In genomic region chr2:1011018-1011405, GRCh38 we compare ENCODE assay signal across 14 cellular contexts.
DNase-seq lines count a peak whose midpoint lies in the region; ATAC-seq, FAIRE-seq and TF ChIP-seq lines count a peak whose summit lies in the region.
"Had no signal": no experiment of that assay in that cellular context is flagged by ENCODE, and none has a peak within 500 bp of the region (broad histone marks: within the 10 kb centered on the region; RNA-seq: fewer than 3 reads in every experiment).

No MANE protein-coding gene starts in this region.

- no peak for TF ChIP-seq POLR2A in GM12892 (IDR thresholded peaks at IDR 0.05; ENCODE audit: low read depth, low read length)

- H4K20me1 ChIP-seq in Karpas-422 (ENCODE audit: insufficient read depth, low read depth, low read length) = no peaks in the 10 kb centered on the region

- no peak overlapping the region for H3K4me3 Mint-ChIP-seq in endodermal cell
- H3K4me3 Mint-ChIP-seq: CD4-positive, alpha-beta memory T cell; H9 had no signal

- no peak overlapping the region for H3K4me3 ChIP-seq in cardiac muscle cell
- H3K4me3 ChIP-seq in Karpas-422 (ENCODE audit: low read length) = no peak overlapping the region
- no peak overlapping the region for H3K4me3 ChIP-seq in endodermal cell (ENCODE audit: low read length)

- DNase-seq in cardiac muscle cell (ENCODE audit: low read depth in 1 of 2, low spot score in 1 of 2) (no peak), left ventricle myocardium superior (no peak), Karpas-422 (peak; percentile 74), endodermal cell (no peak), SIG-M5 (lab: John Stamatoyannopoulos, UW) (no peak), GM12892 (ENCODE audit: insufficient read length) (no peak)
- DNase-seq: CD4-positive, alpha-beta memory T cell; H9; NCI-H1694; NCI-H524 treated with DMSO at 0.1 percent for 48 hours; PC-3 had no signal

- H3K27ac ChIP-seq in cardiac muscle cell (peak overlapping the region; percentile 94), Karpas-422 (ENCODE audit: low read length) (peak overlapping the region; percentile 78), endodermal cell (ENCODE audit: low read depth, low read length) (peak overlapping the region; percentile 84)

- no peaks in the 10 kb centered on the region for H3K27me3 ChIP-seq in cardiac muscle cell
- no peaks in the 10 kb centered on the region for H3K27me3 ChIP-seq in Karpas-422 (ENCODE audit: low read length)
- H3K27me3 ChIP-seq in endodermal cell (ENCODE audit: control insufficient read depth, insufficient read depth, low read length, poor library complexity, severe bottlenecking) = no peaks in the 10 kb centered on the region

- H3K9me3 ChIP-seq in cardiac muscle cell (ENCODE audit: low read depth) (no peaks in the 10 kb centered on the region), Karpas-422 (ENCODE audit: low read length) (no peaks in the 10 kb centered on the region), endodermal cell (ENCODE audit: control insufficient read depth, low read length) (no peaks in the 10 kb centered on the region)

- H3K9ac ChIP-seq in Karpas-422 (ENCODE audit: low read length) = peak overlapping the region; percentile 21; the same call in 1 of the 2 replicates
- H3K9ac ChIP-seq in endodermal cell (ENCODE audit: extremely low read depth, low read length, poor library complexity, severe bottlenecking) = no peak overlapping the region

- no peaks in the 10 kb centered on the region for H3K79me2 ChIP-seq in Karpas-422 (ENCODE audit: low read length)

- peak overlapping the region; percentile 60; the same call in 1 of the 2 replicates for H2AFZ ChIP-seq in Karpas-422 (ENCODE audit: low read length)

- WGBS in endodermal cell (ENCODE audit: insufficient coverage in 1 of 2, insufficient read length in 1 of 2), 2 experiments = 82 to 100% methylated on average over 1 to 5 of the region's 5 CpGs

- no peaks in the 10 kb centered on the region for H3K9me3 Mint-ChIP-seq in endodermal cell
- H3K9me3 Mint-ChIP-seq: CD4-positive, alpha-beta memory T cell; H9 had no signal

- ATAC-seq in left ventricle myocardium superior (no peak), HG03571 (IDR thresholded peaks at IDR 0.05; ENCODE audit: unreplicated experiment) (no peak)
- ATAC-seq: PC-3 had no signal

- H3K9me2 ChIP-seq in Karpas-422 (replicated peaks; ENCODE audit: insufficient read depth, low read length) = no peaks in the 10 kb centered on the region

- no peaks in the 10 kb centered on the region for H3K36me3 ChIP-seq in cardiac muscle cell
- no peaks in the 10 kb centered on the region for H3K36me3 ChIP-seq in Karpas-422 (ENCODE audit: insufficient read depth, low read length)
- no peaks in the 10 kb centered on the region for H3K36me3 ChIP-seq in endodermal cell (ENCODE audit: control insufficient read depth, insufficient read depth, low read length)

- H3K4me1 ChIP-seq in cardiac muscle cell (ENCODE audit: low read depth) = peaks cover 24% of the 10 kb centered on the region
- peaks cover 28% of the 10 kb centered on the region for H3K4me1 ChIP-seq in Karpas-422 (ENCODE audit: low read length)
- H3K4me1 ChIP-seq in endodermal cell (ENCODE audit: control insufficient read depth, insufficient read depth, low read length) = no peaks in the 10 kb centered on the region

- TF ChIP-seq CTCF in cardiac muscle cell (IDR thresholded peaks at IDR 0.05; ENCODE audit: low read depth, low read length) (no peak), endodermal cell (conservative IDR thresholded peaks at IDR 0.05) (no peak)

- H3K36me3 Mint-ChIP-seq in endodermal cell (ENCODE audit: low read depth) = no peaks in the 10 kb centered on the region
- H3K36me3 Mint-ChIP-seq: CD4-positive, alpha-beta memory T cell had no signal

- H3K4me1 Mint-ChIP-seq in endodermal cell = no peaks in the 10 kb centered on the region

- intact Hi-C loops in left ventricle myocardium superior (cut with micrococcal nuclease) = no loop called here

- no peak for FAIRE-seq in GM12892 (lab: Jason Lieb, UNC)
- FAIRE-seq: D721Med, HTR-8/SVneo had no signal

- no peaks in the 10 kb centered on the region for H3K27me3 Mint-ChIP-seq in endodermal cell (ENCODE audit: insufficient read depth)

- H3K27ac Mint-ChIP-seq in endodermal cell = no peak overlapping the region
- H3K27ac Mint-ChIP-seq: CD4-positive, alpha-beta memory T cell; H9 had no signal

- H3K4me2 ChIP-seq in Karpas-422 (ENCODE audit: low read depth, low read length, poor library complexity, severe bottlenecking) = peak overlapping the region; percentile 27
